ENCODE assay signal across 8 cellular contexts in genomic region chr1:27137022-27137542, GRCh38. TPM values are rescaled to one million over a fixed set of nuclear protein-coding genes. Genes with fewer than 3 reads are reported as not detected.
DNase-seq lines count a peak whose midpoint lies in the region; ATAC-seq and TF ChIP-seq lines count a peak whose summit lies in the region.

No MANE protein-coding gene starts in this region.

- no peak overlapping the region for H2AFZ ChIP-seq in osteoblast (ENCODE audit: low read length)

- H3K4me3 ChIP-seq in GM06990 (replicated peaks; ENCODE audit: low read depth, low read length) (peak overlapping the region; percentile 35), osteoblast (ENCODE audit: insufficient read depth, low read length) (no peak overlapping the region)

- ATAC-seq in left ventricle myocardium superior (peak; percentile 16), GM21723 (IDR thresholded peaks at IDR 0.05; ENCODE audit: unreplicated experiment) (no peak)

- no peak overlapping the region for H3K27ac ChIP-seq in osteoblast (ENCODE audit: low read depth, low read length)

- H3K27me3 ChIP-seq in GM06990 (replicated peaks; ENCODE audit: control insufficient read depth, insufficient read depth, low read length) (no peaks in the 10 kb centered on the region), osteoblast (ENCODE audit: insufficient read depth, low read length) (no peaks in the 10 kb centered on the region)

- intact Hi-C loops in left ventricle myocardium superior (cut with micrococcal nuclease), result no loop called here

- TF ChIP-seq CTCF in GM06990 (IDR thresholded peaks at IDR 0.05; ENCODE audit: insufficient read depth, low read length, poor library complexity, severe bottlenecking) (no peak), osteoblast (IDR thresholded peaks at IDR 0.05; ENCODE audit: extremely low read depth, low read depth, low read length) (no peak)

- peaks cover 73% of the 10 kb centered on the region for H3K79me2 ChIP-seq in osteoblast (ENCODE audit: insufficient read depth, low read length)

- H3K36me3 ChIP-seq in GM06990 (ENCODE audit: control insufficient read depth, insufficient read depth, low read length), result peaks cover 1% of the 10 kb centered on the region; the same call in 1 of the 2 replicates
- peaks cover 3% of the 10 kb centered on the region for H3K36me3 ChIP-seq in osteoblast (ENCODE audit: insufficient read depth, low read length)

- H3K9me3 ChIP-seq in osteoblast (ENCODE audit: low read depth, low read length), result no peaks in the 10 kb centered on the region

- peaks cover 45% of the 10 kb centered on the region for H4K20me1 ChIP-seq in osteoblast (ENCODE audit: insufficient read depth, low read length)

- DNase-seq in GM06990 (ENCODE audit: extremely low read depth, insufficient read length) (peak; percentile 70), NCI-H524 (lab: John Stamatoyannopoulos, UW) (peak; percentile 79 to 95), left ventricle myocardium superior (peak; percentile 74), osteoblast (ENCODE audit: insufficient read length, low spot score, missing footprints) (no peak), NCI-H187 (lab: John Stamatoyannopoulos, UW) (no peak)
- DNase-seq in activated T-cell treated with anti-CD3 and anti-CD28 coated beads, Interleukin-2, amount 50 U/mL, for 1 hour, result peak; percentile 69
- peak; percentile 79 for DNase-seq in stimulated activated CD4-positive, alpha-beta T cell treated with anti-CD3 and anti-CD28 coated beads, Interleukin-4, amount 100 ng/mL, for 1 hour

- no peaks in the 10 kb centered on the region for H3K4me1 ChIP-seq in osteoblast (ENCODE audit: insufficient read depth, low read length)

- no peak overlapping the region for H3K4me2 ChIP-seq in osteoblast (ENCODE audit: insufficient read depth, low read length)

RNA-seq across cellular contexts. Expression of gene SLC9A1, which starts 17.8 kb away (rescaled TPM):
- total RNA-seq in left ventricle myocardium superior, result 23.1 TPM
- total RNA-seq in osteoblast, result 6.2 and 7.6 TPM in 2 replicates

Comparison
In these comparisons a context has a peak if more than half of its experiments do, and no peak if none do; other contexts are left out.
1. DNase-seq: peak in GM06990 (single experiment), NCI-H524 (2 of 2), activated T-cell treated with anti-CD3 and anti-CD28 coated beads, Interleukin-2, amount 50 U/mL, for 1 hour (single experiment), left ventricle myocardium superior (single experiment) and stimulated activated CD4-positive, alpha-beta T cell treated with anti-CD3 and anti-CD28 coated beads, Interleukin-4, amount 100 ng/mL, for 1 hour (single experiment); none in osteoblast (single experiment) and NCI-H187 (0 of 2).